Comparison of ENCODE assay signal across 19 cellular contexts in the genomic region with DNA sequence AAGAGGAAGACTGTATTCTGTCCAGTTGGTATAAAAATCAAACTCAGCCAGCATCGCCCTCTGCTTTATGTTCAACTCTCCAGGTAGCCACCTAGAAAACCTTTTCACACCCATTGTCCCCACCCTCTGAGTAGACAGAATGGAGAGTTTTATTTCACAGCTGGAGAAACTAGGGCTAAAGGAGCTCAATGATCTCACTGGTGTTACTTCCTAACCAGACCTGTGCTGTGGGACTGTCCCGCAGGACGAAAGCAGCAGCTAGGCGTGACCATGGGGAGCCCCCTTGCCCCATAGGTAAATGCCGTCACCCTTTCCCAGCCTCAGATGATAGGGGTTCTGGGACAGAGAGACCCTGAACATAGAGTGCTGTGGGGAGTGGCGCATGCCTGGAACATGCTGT.
A peak's percentile ranks its signal among the peaks of the same experiment; 100 is the strongest.
DNase-seq lines count a peak whose midpoint lies in the region; ATAC-seq lines count a peak whose summit lies in the region.
"Had no signal": no experiment of that assay in that cellular context is flagged by ENCODE, and none has a peak within 500 bp of the region (broad histone marks: within the 10 kb centered on the region; RNA-seq: fewer than 3 reads in every experiment).

No MANE protein-coding gene starts in this region.

- peak; percentile 76 for ATAC-seq in GM18868 (IDR thresholded peaks at IDR 0.05; ENCODE audit: unreplicated experiment)
- peak; percentile 68 for ATAC-seq in GM21825 (IDR thresholded peaks at IDR 0.05; ENCODE audit: unreplicated experiment)
- ATAC-seq in HG03460 (IDR thresholded peaks at IDR 0.05; ENCODE audit: unreplicated experiment), result peak; percentile 42
- peak; percentile 31 for ATAC-seq in stimulated activated naive CD8-positive, alpha-beta T cell treated with anti-CD3 and anti-CD28 coated beads, Interleukin-15, Interleukin-2, amounts not matched to agents 100 U/mL and 50 U/mL, for 24 hours

- no peak for DNase-seq in stimulated activated naive CD8-positive, alpha-beta T cell treated with anti-CD3 and anti-CD28 coated beads, Interleukin-15, Interleukin-2, amounts not matched to agents 100 U/mL and 50 U/mL, for 24 hours
- DNase-seq in activated CD4-positive, alpha-beta T cell treated with anti-CD3 and anti-CD28 coated beads, Interleukin-2, amount 50 U/mL, for 1 hour, result no peak
- DNase-seq in iPS-NIHi11 (ENCODE audit: low spot score) (no peak), NCI-H1092 treated with DMSO at 0.1 percent for 48 hours (lab: John Stamatoyannopoulos, UW) (no peak)
- DNase-seq: activated CD4-positive, alpha-beta T cell treated with anti-CD3 and anti-CD28 coated beads for 1 hour; activated naive CD4-positive, alpha-beta T cell treated with anti-CD3 and anti-CD28 coated beads, Interleukin-2, amount 50 U/mL, for 16 hours; activated T-cell treated with anti-CD3 and anti-CD28 coated beads for 4 hours; C1 segment of cervical spinal cord; dermis blood vessel endothelial cell; DMS79; GOT3; Kasumi-1; NCI-H1436 treated with DMSO at 0.1 percent for 48 hours; NCI-H345; SHP77 treated with DMSO at 0.1 percent for 48 hours; stimulated activated CD4-positive, alpha-beta T cell treated with anti-CD3 and anti-CD28 coated beads, Interleukin-15, amount 100 ng/mL, for 24 hours had no signal
